In the genomic region with DNA sequence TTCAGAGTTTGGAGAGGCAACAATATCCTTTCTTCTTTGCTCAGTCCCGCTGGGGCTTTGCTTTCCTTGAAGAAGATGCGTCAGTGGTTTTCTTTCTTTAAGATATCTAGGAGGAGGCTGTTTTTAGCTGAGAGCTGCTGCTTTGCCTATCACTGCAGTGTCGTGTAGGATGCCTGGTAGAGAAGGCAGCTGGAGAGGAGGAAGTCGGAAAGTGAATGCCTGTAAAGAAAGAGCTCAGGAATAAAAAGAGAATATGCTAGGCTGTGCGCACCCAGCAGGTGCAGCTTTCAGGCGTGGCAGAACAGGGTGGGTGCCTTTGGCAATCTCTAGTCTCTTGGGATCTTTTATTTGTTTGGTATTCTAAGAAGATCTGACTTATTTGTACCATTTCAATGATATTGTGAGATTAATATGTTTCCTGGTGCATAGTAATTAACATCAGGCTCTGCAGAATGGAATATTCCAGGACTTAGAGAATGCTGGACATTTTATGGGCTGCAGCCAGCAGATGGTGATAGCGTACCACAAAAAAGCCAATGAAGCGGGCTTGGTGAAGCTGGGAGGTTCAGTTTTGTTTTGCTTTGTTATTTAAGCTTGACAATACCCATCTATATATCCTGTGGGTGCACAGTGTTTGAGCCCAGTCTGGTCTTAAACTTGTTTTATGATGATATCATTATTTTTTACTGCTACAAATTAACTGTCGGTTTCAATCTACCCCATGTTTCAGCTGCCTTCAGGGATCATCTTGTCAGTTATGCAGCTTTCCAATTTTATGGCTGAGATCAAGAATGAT, we compare ENCODE assay signal across 8 cellular contexts. TPM values are rescaled to one million over a fixed set of nuclear protein-coding genes. Genes with fewer than 3 reads are reported as not detected.
DNase-seq lines count a peak whose midpoint lies in the region; TF ChIP-seq lines count a peak whose summit lies in the region.

No MANE protein-coding gene starts in this region.

- H3K4me3 ChIP-seq in LNCaP clone FGC (ENCODE audit: low read depth, low read length): no peak overlapping the region

- TF ChIP-seq CTCF in LNCaP clone FGC (IDR thresholded peaks at IDR 0.05; ENCODE audit: control insufficient read depth, extremely low read depth, insufficient read depth): peak; percentile 80

- in situ Hi-C loops in SK-MEL-5 (cut with HindIII; ENCODE audit: low pct_unique_long_range_greater_than_20kb, low sequenced_read_pairs) (no loop called here), T47D (cut with HindIII; ENCODE audit: low pct_unique_long_range_greater_than_20kb, low sequenced_read_pairs) (no loop called here)

- peak; percentile 42 for DNase-seq in NCI-H2196 (lab: John Stamatoyannopoulos, UW; ENCODE audit: unreplicated experiment)
- DNase-seq in NCI-H2196 treated with DMSO at 0.1 percent for 48 hours (lab: John Stamatoyannopoulos, UW; ENCODE audit: unreplicated experiment): no peak
- DNase-seq in H4 (ENCODE audit: low spot score): peak; percentile 50
- peak; percentile 35 for DNase-seq in LNCaP clone FGC (ENCODE audit: low read depth)
- DNase-seq in SK-MEL-5 (ENCODE audit: low read depth, low spot score): peak; percentile 65
- peak; percentile 19 to 67 for DNase-seq in T47D (ENCODE audit: low read depth in 1 of 2, low spot score in 1 of 2)
- peak; percentile 70 for DNase-seq in iris pigment epithelial cell (ENCODE audit: low read depth)
- DNase-seq in stimulated activated CD4-positive, alpha-beta T cell treated with anti-CD3 and anti-CD28 coated beads, Interleukin-12 subunit alpha, Interleukin-12 subunit beta, amount 100 ng/mL, for 48 hours (ENCODE audit: low read depth in 2 of 3, low spot score in 1 of 3): peak; percentile 4 to 30 (median 10)

RNA-seq across cellular contexts. Expression of a gene that starts 34.9 kb away (rescaled TPM):
- 1.4 and 1.9 TPM in 2 replicates for total RNA-seq in H4 (2014; rRNA removed; shearing (Covaris generic))
- not detected in 2 replicates for total RNA-seq in SK-MEL-5 (2014; rRNA removed; shearing (Covaris generic))
- not detected in 2 replicates for polyA plus RNA-seq in SK-MEL-5 (2015; cell fraction: cytosol; rRNA removed)
- not detected in 2 replicates for polyA plus RNA-seq in SK-MEL-5 (2015; cell fraction: nucleus; rRNA removed)
